ENCODE assay signal across 14 cellular contexts in the genomic region with DNA sequence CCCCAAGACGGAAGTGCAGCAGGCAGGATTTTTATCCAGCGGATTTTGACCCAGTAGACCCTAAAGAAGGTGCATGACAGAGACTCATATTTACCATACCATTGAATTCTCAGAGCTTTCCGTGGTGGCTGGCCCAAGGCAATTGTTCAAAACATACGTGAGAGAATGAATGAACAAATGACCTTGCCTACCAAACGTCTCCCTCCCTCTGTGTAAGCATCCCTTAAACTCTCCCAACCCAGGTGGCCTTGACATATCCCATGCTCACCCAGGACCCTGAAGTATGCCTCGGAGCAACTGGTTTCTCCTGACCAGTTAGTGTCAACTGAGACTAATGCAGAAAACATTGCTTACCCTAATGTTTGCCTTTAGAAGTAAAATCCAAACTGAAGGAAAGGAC.
DNase-seq lines count a peak whose midpoint lies in the region; ATAC-seq and TF ChIP-seq lines count a peak whose summit lies in the region.
"Had no signal": no experiment of that assay in that cellular context is flagged by ENCODE, and none has a peak within 500 bp of the region (broad histone marks: within the 10 kb centered on the region; RNA-seq: fewer than 3 reads in every experiment).

No MANE protein-coding gene starts in this region.

- no peak for TF ChIP-seq CTCF in DND-41 (IDR thresholded peaks at IDR 0.05; ENCODE audit: borderline replicate concordance, extremely low read depth, low read length, poor library complexity, severe bottlenecking)
- no peak for TF ChIP-seq CTCF in PC-9 (conservative IDR thresholded peaks at IDR 0.05)
- TF ChIP-seq CTCF in fibroblast of lung (conservative IDR thresholded peaks at IDR 0.05 in 1 of 2, IDR thresholded peaks at IDR 0.05 in 1 of 2; ENCODE audit: low read depth in 1 of 2, low read length in 2 of 2): no peak
- TF ChIP-seq CTCF in parathyroid adenoma (IDR thresholded peaks at IDR 0.05): no peak
- TF ChIP-seq CTCF in natural killer cell (IDR thresholded peaks at IDR 0.05): no peak

- POLR2A ChIA-PET in PC-9 (lab: Charles Lee; ENCODE audit: unreplicated experiment): no interaction called here
- POLR2A ChIA-PET in naive thymus-derived CD4-positive, alpha-beta T cell (lab: Charles Lee): no interaction called here

- H3K4me2 ChIP-seq in DND-41 (ENCODE audit: insufficient read depth, low read length) (peak overlapping the region; percentile 52), PC-9 (peak overlapping the region; percentile 77; the same call in 1 of the 2 replicates), fibroblast of lung (ENCODE audit: extremely low read depth, insufficient read depth, low read length) (peak overlapping the region; percentile 99), parathyroid adenoma (ENCODE audit: low read length) (peak overlapping the region; percentile 9)

- H3K79me2 ChIP-seq in DND-41 (ENCODE audit: insufficient read depth, low read length) (no peaks in the 10 kb centered on the region), PC-9 (ENCODE audit: low read depth) (peaks cover 74% of the 10 kb centered on the region), fibroblast of lung (ENCODE audit: control insufficient read depth, insufficient read depth, low read length) (peaks cover 92% of the 10 kb centered on the region), parathyroid adenoma (peaks cover 5% of the 10 kb centered on the region)

- H3K27me3 Mint-ChIP-seq in naive thymus-derived CD4-positive, alpha-beta T cell: peaks cover 66 to 91% (median 84%) of the 10 kb centered on the region in 5 donors
- H3K27me3 Mint-ChIP-seq in natural killer cell (ENCODE audit: low read depth in 2 of 2): peaks cover 34 to 82% of the 10 kb centered on the region in 2 donors

- DNase-seq in DND-41 (no peak), PC-9 (no peak), fibroblast of lung (ENCODE audit: low read depth in 2 of 2) (no peak), EL (no peak), NCI-H1694 treated with DMSO at 0.1 percent for 48 hours (lab: John Stamatoyannopoulos, UW) (no peak), natural killer cell (no peak)
- no peak for DNase-seq in naive thymus-derived CD4-positive, alpha-beta T cell
- DNase-seq: activated CD4-positive, CD25-positive, alpha-beta regulatory T cell treated with anti-CD3 and anti-CD28 coated beads, Interleukin-2, amount 50 U/mL, for 72 hours; activated effector memory CD4-positive, alpha-beta T cell treated with anti-CD3 and anti-CD28 coated beads, Interleukin-2, amount 50 U/mL, for 16 hours; cortex of kidney; NCI-H1930; Peyer's patch; stimulated activated naive B cell treated with anti-CD40 and anti-IgM and Interleukin-4, amounts not matched to agents 10 μg/mL and 1 μg/mL and 100 μg/mL, for 72 hours had no signal

- BruUV-seq in PC-9 (replicated peaks; lab: Mats Ljungman, UMichigan): no TSS peak

- no peaks in the 10 kb centered on the region for H3K36me3 Mint-ChIP-seq in naive thymus-derived CD4-positive, alpha-beta T cell
- peaks cover 7% of the 10 kb centered on the region for H3K36me3 Mint-ChIP-seq in natural killer cell
- H3K36me3 Mint-ChIP-seq: stimulated activated naive B cell treated with anti-CD40 and anti-IgM and Interleukin-4, amounts not matched to agents 10 μg/mL and 1 μg/mL and 100 μg/mL, for 72 hours had no signal

- H2AFZ ChIP-seq in DND-41 (ENCODE audit: low read depth, low read length): no peak overlapping the region
- H2AFZ ChIP-seq in PC-9: no peak overlapping the region
- H2AFZ ChIP-seq in fibroblast of lung (ENCODE audit: low read length): no peak overlapping the region
- no peak overlapping the region for H2AFZ ChIP-seq in parathyroid adenoma

- no peaks in the 10 kb centered on the region for H4K20me1 ChIP-seq in DND-41 (ENCODE audit: insufficient read depth, low read length)
- peaks cover 6% of the 10 kb centered on the region; the same call in 1 of the 2 replicates for H4K20me1 ChIP-seq in PC-9 (ENCODE audit: insufficient read depth)
- H4K20me1 ChIP-seq in fibroblast of lung (ENCODE audit: control insufficient read depth, extremely low read depth, insufficient read depth, low read length): peaks cover 6% of the 10 kb centered on the region

- no peak for ATAC-seq in DND-41 (ENCODE audit: insufficient read depth, low read depth)
- ATAC-seq in naive thymus-derived CD4-positive, alpha-beta T cell: no peak
- no peak for ATAC-seq in natural killer cell
- ATAC-seq: stimulated activated naive B cell treated with anti-CD40 and anti-IgM and Interleukin-4, amounts not matched to agents 10 μg/mL and 1 μg/mL and 100 μg/mL, for 72 hours had no signal

- peak overlapping the region; percentile 6; the same call in 1 of the 2 replicates for H3K9ac ChIP-seq in DND-41 (ENCODE audit: low read depth, low read length)
- H3K9ac ChIP-seq in fibroblast of lung (ENCODE audit: insufficient read depth, low read length): no peak overlapping the region
- H3K9ac ChIP-seq in parathyroid adenoma: no peak overlapping the region

- no peak overlapping the region for H3K27ac Mint-ChIP-seq in naive thymus-derived CD4-positive, alpha-beta T cell
- H3K27ac Mint-ChIP-seq in natural killer cell: no peak overlapping the region
- H3K27ac Mint-ChIP-seq: stimulated activated naive B cell treated with anti-CD40 and anti-IgM and Interleukin-4, amounts not matched to agents 10 μg/mL and 1 μg/mL and 100 μg/mL, for 72 hours had no signal

- H3K27ac ChIP-seq in DND-41 (ENCODE audit: low read length) (peak overlapping the region; percentile 44), PC-9 (0 out of 2 replicates have a peak overlapping the region, but pooled peaks have one; percentile 52), fibroblast of lung (ENCODE audit: insufficient read depth, low read length) (peak overlapping the region; percentile 0), parathyroid adenoma (peak overlapping the region; percentile 89)
- no peak overlapping the region for H3K27ac ChIP-seq in naive thymus-derived CD4-positive, alpha-beta T cell (ENCODE audit: low read depth, low read length)

- intact Hi-C loops in PC-9 (cut with micrococcal nuclease; ENCODE audit: unreplicated experiment) (no loop called here), natural killer cell (cut with micrococcal nuclease) (no loop called here)
- intact Hi-C loops in naive thymus-derived CD4-positive, alpha-beta T cell (cut with micrococcal nuclease): no loop called here

- H3K4me1 Mint-ChIP-seq in naive thymus-derived CD4-positive, alpha-beta T cell: peaks cover 5 to 23% (median 12%) of the 10 kb centered on the region in 7 donors
- H3K4me1 Mint-ChIP-seq in natural killer cell: peaks cover 15 to 19% of the 10 kb centered on the region in 2 donors

- H3K4me3 Mint-ChIP-seq in naive thymus-derived CD4-positive, alpha-beta T cell: peak overlapping the region in 5 of 10 donors; percentile 15 to 72 (median 42)
- H3K4me3 Mint-ChIP-seq in natural killer cell: no peak overlapping the region

- peaks cover 0 to 6% (median 0%) of the 10 kb centered on the region in 11 donors for H3K9me3 Mint-ChIP-seq in naive thymus-derived CD4-positive, alpha-beta T cell
- H3K9me3 Mint-ChIP-seq in natural killer cell: no peaks in the 10 kb centered on the region

- H3K4me3 ChIP-seq in DND-41 (ENCODE audit: low read depth in 1 of 2, low read length in 2 of 2) (no peak overlapping the region; a peak in 1 of 4 replicates), PC-9 (no peak overlapping the region), fibroblast of lung (replicated peaks in 1 of 4; ENCODE audit: control extremely low read depth in 1 of 4, insufficient read depth in 1 of 4, low read depth in 3 of 4, low read length in 4 of 4) (peak overlapping the region in 1 of 4 experiments; percentile 58), parathyroid adenoma (ENCODE audit: low read depth, low read length) (no peak overlapping the region)
- H3K4me3 ChIP-seq in naive thymus-derived CD4-positive, alpha-beta T cell (ENCODE audit: low read length): no peak overlapping the region

- H3K27me3 ChIP-seq in DND-41 (ENCODE audit: insufficient read depth, low read length, poor library complexity) (peaks cover 13% of the 10 kb centered on the region), PC-9 (ENCODE audit: insufficient read depth, low read depth) (no peaks in the 10 kb centered on the region), fibroblast of lung (ENCODE audit: control insufficient read depth, insufficient read depth, low read length) (no peaks in the 10 kb centered on the region), parathyroid adenoma (ENCODE audit: control insufficient read depth, insufficient read depth, low read length) (no peaks in the 10 kb centered on the region)
- peaks cover 0 to 13% of the 10 kb centered on the region in 2 donors for H3K27me3 ChIP-seq in naive thymus-derived CD4-positive, alpha-beta T cell (ENCODE audit: control insufficient read depth in 2 of 2, insufficient read depth in 2 of 2, low read length in 2 of 2)
- H3K27me3 ChIP-seq: Peyer's patch had no signal

- CTCF ChIA-PET in PC-9 (lab: Charles Lee): no interaction called here
- CTCF ChIA-PET in naive thymus-derived CD4-positive, alpha-beta T cell (lab: Charles Lee): no interaction called here

- no peaks in the 10 kb centered on the region for H3K9me2 ChIP-seq in PC-9 (ENCODE audit: insufficient read depth)

- H3K9me3 ChIP-seq in DND-41 (ENCODE audit: insufficient read depth, low read length, severe bottlenecking) (no peaks in the 10 kb centered on the region), PC-9 (ENCODE audit: insufficient read depth, low read depth) (no peaks in the 10 kb centered on the region), fibroblast of lung (ENCODE audit: control insufficient read depth, insufficient read depth, low read depth, low read length) (no peaks in the 10 kb centered on the region), parathyroid adenoma (ENCODE audit: control insufficient read depth, low read length) (no peaks in the 10 kb centered on the region)
- H3K9me3 ChIP-seq in naive thymus-derived CD4-positive, alpha-beta T cell (ENCODE audit: control insufficient read depth in 2 of 3, low read length in 3 of 3): no peaks in the 10 kb centered on the region
- H3K9me3 ChIP-seq: Peyer's patch had no signal

- no peaks in the 10 kb centered on the region for H3K36me3 ChIP-seq in DND-41 (ENCODE audit: insufficient read depth, low read length)
- no peaks in the 10 kb centered on the region for H3K36me3 ChIP-seq in PC-9 (ENCODE audit: low read depth)
- H3K36me3 ChIP-seq in fibroblast of lung (ENCODE audit: control insufficient read depth, insufficient read depth, low read length): no peaks in the 10 kb centered on the region
- H3K36me3 ChIP-seq in parathyroid adenoma (ENCODE audit: control insufficient read depth, insufficient read depth, low read length): no peaks in the 10 kb centered on the region
- no peaks in the 10 kb centered on the region for H3K36me3 ChIP-seq in naive thymus-derived CD4-positive, alpha-beta T cell (ENCODE audit: control insufficient read depth in 2 of 3, insufficient read depth in 3 of 3, low read length in 3 of 3)
- H3K36me3 ChIP-seq: Peyer's patch had no signal

- H3F3A ChIP-seq in PC-9 (ENCODE audit: insufficient read depth, low read depth): peaks cover 25% of the 10 kb centered on the region

- H3K4me1 ChIP-seq in DND-41 (ENCODE audit: insufficient read depth, low read length) (peaks cover 20% of the 10 kb centered on the region), PC-9 (replicated peaks; ENCODE audit: insufficient read depth) (peaks cover 32% of the 10 kb centered on the region), fibroblast of lung (ENCODE audit: control insufficient read depth, extremely low read depth, insufficient read depth, low read length) (peaks cover 17% of the 10 kb centered on the region), parathyroid adenoma (peaks cover 11% of the 10 kb centered on the region)
- H3K4me1 ChIP-seq in naive thymus-derived CD4-positive, alpha-beta T cell (ENCODE audit: control insufficient read depth in 2 of 2, insufficient read depth in 2 of 2, low read length in 2 of 2): peaks cover 0 to 6% of the 10 kb centered on the region in 2 donors

Comparison
In these comparisons a context has a peak if more than half of its experiments do, and no peak if none do; other contexts are left out.
1. H3K4me2 ChIP-seq: peak in every context shown above with its lines; median percentile 99 in fibroblast of lung; 77 in PC-9; 52 in DND-41; 9 in parathyroid adenoma.